Comparison of ENCODE assay signal across 11 cellular contexts in genomic region chr4:173521474-173522159, GRCh38. TPM values are rescaled to one million over a fixed set of nuclear protein-coding genes. Genes with fewer than 3 reads are reported as not detected.
A peak's percentile ranks its signal among the peaks of the same experiment; 100 is the strongest.
DNase-seq lines count a peak whose midpoint lies in the region; ATAC-seq and TF ChIP-seq lines count a peak whose summit lies in the region.
"Had no signal": no experiment of that assay in that cellular context is flagged by ENCODE, and none has a peak within 500 bp of the region (broad histone marks: within the 10 kb centered on the region; RNA-seq: fewer than 3 reads in every experiment).

No MANE protein-coding gene starts in this region.

- peaks cover 0 to 32% of the 10 kb centered on the region in 2 donors for H3K9me3 ChIP-seq in lung (ENCODE audit: control insufficient read depth in 2 of 2, insufficient read depth in 1 of 2, low read length in 1 of 2)
- H3K9me3 ChIP-seq in testis: no peaks in the 10 kb centered on the region

- intact Hi-C loops in testis (cut with DNase I; ENCODE audit: low total_unique reads): no loop called here

- TF ChIP-seq POLR2A in testis (IDR thresholded peaks at IDR 0.05): no peak

- H3K4me1 ChIP-seq in lung (ENCODE audit: control insufficient read depth in 2 of 2, insufficient read depth in 2 of 2, low read length in 2 of 2) (peaks cover 0 to 7% of the 10 kb centered on the region in 2 donors), testis (peaks cover 12% of the 10 kb centered on the region)

- TF ChIP-seq CTCF in coronary artery (IDR thresholded peaks at IDR 0.05) (no peak), lung (IDR thresholded peaks at IDR 0.05; ENCODE audit: control extremely low read depth, extremely low read depth) (no peak), testis (IDR thresholded peaks at IDR 0.05) (no peak)

- ATAC-seq in lung (ENCODE audit: insufficient read depth, low FRiP score) (no peak), HG03457 (IDR thresholded peaks at IDR 0.05; ENCODE audit: unreplicated experiment) (no peak)

- H3K4me3 ChIP-seq in coronary artery (peak overlapping the region; percentile 80), lung (peak overlapping the region; percentile 14), testis (peak overlapping the region; percentile 52 to 67)

- H3K27ac ChIP-seq in coronary artery (peak overlapping the region; percentile 95 to 99), lung (ENCODE audit: low read depth in 1 of 2, low read length in 1 of 2) (peak overlapping the region in 1 of 2 donors; percentile 95), testis (peak overlapping the region; percentile 85 to 87)
- H3K27ac ChIP-seq: 22Rv1, epithelial cell of prostate had no signal

- H3K27me3 ChIP-seq in lung (ENCODE audit: control insufficient read depth, insufficient read depth) (peaks cover 14% of the 10 kb centered on the region), testis (no peaks in the 10 kb centered on the region)

- H3K36me3 ChIP-seq in lung (ENCODE audit: control insufficient read depth in 2 of 2, insufficient read depth in 2 of 2, low read length in 2 of 2) (no peaks in the 10 kb centered on the region), testis (ENCODE audit: low read depth, missing control alignments) (no peaks in the 10 kb centered on the region)

- WGBS in lung, 2 donors: 11 to 12% methylated on average over 27 of the region's 27 CpGs
- WGBS in testis, 2 donors: 12 to 29% methylated on average over 11 to 27 of the region's 27 CpGs

- DNase-seq in DMS53 (lab: John Stamatoyannopoulos, UW) (peak; percentile 69), DMS53 treated with DMSO at 0.1 percent for 48 hours (lab: John Stamatoyannopoulos, UW; ENCODE audit: unreplicated experiment) (no peak), coronary artery (ENCODE audit: low spot score) (no peak), lung (ENCODE audit: low spot score) (no peak), testis (no peak), cortex of kidney (lab: John Stamatoyannopoulos, UW) (no peak)
- no peak for DNase-seq in activated effector memory CD4-positive, alpha-beta T cell treated with anti-CD3 and anti-CD28 coated beads, Interleukin-2, amount 50 U/mL, for 16 hours
- DNase-seq: stimulated activated CD4-positive, alpha-beta T cell treated with anti-CD3 and anti-CD28 coated beads, Interleukin-1b, Interleukin-23, amount 100 ng/mL, for 48 hours had no signal

RNA-seq across cellular contexts. Expression of gene HAND2, which starts 8.4 kb away (rescaled TPM):
- total RNA-seq in lung: under 1 TPM; 0.15 to 0.77 TPM
- polyA plus RNA-seq in lung: under 1 TPM; 0.06 to 0.28 TPM
- total RNA-seq in testis: 10 to 100 TPM in 1 of 2 donors, 1 to 10 TPM in 1; 9.4 to 12.3 TPM
- 3.5 TPM for polyA plus RNA-seq in testis (ENCODE audit: insufficient read depth, low read depth, low replicate concordance)

Comparison
In these comparisons a context has a peak if more than half of its experiments do, and no peak if none do; other contexts are left out.
1. H3K4me3 ChIP-seq: peak in every context shown above with its lines; median percentile 80 in coronary artery; 60 in testis; 14 in lung.
2. RNA of gene HAND2, which starts 8.4 kb away (total RNA-seq): 9.4 to 12.3 TPM in testis; 0.15 to 0.77 TPM in lung; every median in the first group is over 4 times any median in the second.